Comparison of ENCODE assay signal across 1 cellular context in genomic region chr17:28898261-28898955, GRCh38.
TF ChIP-seq lines count a peak whose summit lies in the region.

No MANE protein-coding gene starts in this region.

TF ChIP-seq in WTC11, 78 proteins besides CTCF, POLR2A, EP300 and RAD21 (continued from another document):
- TF ChIP-seq, protein P1, sequence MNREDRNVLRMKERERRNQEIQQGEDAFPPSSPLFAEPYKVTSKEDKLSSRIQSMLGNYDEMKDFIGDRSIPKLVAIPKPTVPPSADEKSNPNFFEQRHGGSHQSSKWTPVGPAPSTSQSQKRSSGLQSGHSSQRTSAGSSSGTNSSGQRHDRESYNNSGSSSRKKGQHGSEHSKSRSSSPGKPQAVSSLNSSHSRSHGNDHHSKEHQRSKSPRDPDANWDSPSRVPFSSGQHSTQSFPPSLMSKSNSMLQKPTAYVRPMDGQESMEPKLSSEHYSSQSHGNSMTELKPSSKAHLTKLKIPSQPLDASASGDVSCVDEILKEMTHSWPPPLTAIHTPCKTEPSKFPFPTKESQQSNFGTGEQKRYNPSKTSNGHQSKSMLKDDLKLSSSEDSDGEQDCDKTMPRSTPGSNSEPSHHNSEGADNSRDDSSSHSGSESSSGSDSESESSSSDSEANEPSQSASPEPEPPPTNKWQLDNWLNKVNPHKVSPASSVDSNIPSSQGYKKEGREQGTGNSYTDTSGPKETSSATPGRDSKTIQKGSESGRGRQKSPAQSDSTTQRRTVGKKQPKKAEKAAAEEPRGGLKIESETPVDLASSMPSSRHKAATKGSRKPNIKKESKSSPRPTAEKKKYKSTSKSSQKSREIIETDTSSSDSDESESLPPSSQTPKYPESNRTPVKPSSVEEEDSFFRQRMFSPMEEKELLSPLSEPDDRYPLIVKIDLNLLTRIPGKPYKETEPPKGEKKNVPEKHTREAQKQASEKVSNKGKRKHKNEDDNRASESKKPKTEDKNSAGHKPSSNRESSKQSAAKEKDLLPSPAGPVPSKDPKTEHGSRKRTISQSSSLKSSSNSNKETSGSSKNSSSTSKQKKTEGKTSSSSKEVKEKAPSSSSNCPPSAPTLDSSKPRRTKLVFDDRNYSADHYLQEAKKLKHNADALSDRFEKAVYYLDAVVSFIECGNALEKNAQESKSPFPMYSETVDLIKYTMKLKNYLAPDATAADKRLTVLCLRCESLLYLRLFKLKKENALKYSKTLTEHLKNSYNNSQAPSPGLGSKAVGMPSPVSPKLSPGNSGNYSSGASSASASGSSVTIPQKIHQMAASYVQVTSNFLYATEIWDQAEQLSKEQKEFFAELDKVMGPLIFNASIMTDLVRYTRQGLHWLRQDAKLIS (CRISPR knock-in tag; IDR thresholded peaks at IDR 0.05; ENCODE audit: borderline replicate concordance): no peak
- TF ChIP-seq SMAD3 (CRISPR knock-in tag; IDR thresholded peaks at IDR 0.05; ENCODE audit: borderline replicate concordance) (no peak), ZNF671 (CRISPR knock-in tag; IDR thresholded peaks at IDR 0.05) (no peak), ZNF532 (CRISPR knock-in tag; IDR thresholded peaks at IDR 0.05; ENCODE audit: borderline replicate concordance) (no peak)
- TF ChIP-seq, protein P2, sequence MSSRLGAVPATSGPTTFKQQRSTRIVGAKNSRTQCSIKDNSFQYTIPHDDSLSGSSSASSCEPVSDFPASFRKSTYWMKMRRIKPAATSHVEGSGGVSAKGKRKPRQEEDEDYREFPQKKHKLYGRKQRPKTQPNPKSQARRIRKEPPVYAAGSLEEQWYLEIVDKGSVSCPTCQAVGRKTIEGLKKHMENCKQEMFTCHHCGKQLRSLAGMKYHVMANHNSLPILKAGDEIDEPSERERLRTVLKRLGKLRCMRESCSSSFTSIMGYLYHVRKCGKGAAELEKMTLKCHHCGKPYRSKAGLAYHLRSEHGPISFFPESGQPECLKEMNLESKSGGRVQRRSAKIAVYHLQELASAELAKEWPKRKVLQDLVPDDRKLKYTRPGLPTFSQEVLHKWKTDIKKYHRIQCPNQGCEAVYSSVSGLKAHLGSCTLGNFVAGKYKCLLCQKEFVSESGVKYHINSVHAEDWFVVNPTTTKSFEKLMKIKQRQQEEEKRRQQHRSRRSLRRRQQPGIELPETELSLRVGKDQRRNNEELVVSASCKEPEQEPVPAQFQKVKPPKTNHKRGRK (CRISPR knock-in tag; IDR thresholded peaks at IDR 0.05; ENCODE audit: borderline replicate concordance): no peak
TF ChIP-seq in WTC11: peak in this region for 0.
